In genomic region chr16:33656393-33656792, GRCh38 we compare ENCODE assay signal across 8 cellular contexts.
DNase-seq lines count a peak whose midpoint lies in the region; ATAC-seq and TF ChIP-seq lines count a peak whose summit lies in the region.
"Not testable (repeated sequence)": the region's sequence is repeated elsewhere in the genome, so short reads cannot be mapped to it uniquely, and the experiment has no call there.

No MANE protein-coding gene starts in this region.

- not testable (repeated sequence) for H3K27ac ChIP-seq in HCT116 (ENCODE audit: low read depth, low read length); right cardiac atrium (ENCODE audit: low read length)

- H3K27me3 ChIP-seq in HCT116 (ENCODE audit: insufficient read depth, low read length); right cardiac atrium (ENCODE audit: control insufficient read depth, insufficient read depth): not testable (repeated sequence)

- not testable (repeated sequence) for H3K4me1 ChIP-seq in HCT116 (ENCODE audit: control insufficient read depth in 1 of 2, insufficient read depth in 2 of 2, low read length in 2 of 2); right cardiac atrium (ENCODE audit: control insufficient read depth, insufficient read depth, low read length)

- H2AFZ ChIP-seq in HCT116 (ENCODE audit: low read depth, low read length, poor library complexity, severe bottlenecking), result not testable (repeated sequence)

- not testable (repeated sequence) for H3K9ac ChIP-seq in HCT116 (ENCODE audit: low read length)

- H3K4me3 Mint-ChIP-seq in activated T-cell treated with anti-CD3 and anti-CD28 coated beads, Interleukin-2, amount 50 U/mL, for 72 hours, result not testable (repeated sequence)

- H3K9me3 ChIP-seq in HCT116 (ENCODE audit: control insufficient read depth in 1 of 2, insufficient read depth in 1 of 2, low read depth in 1 of 2, low read length in 2 of 2); right cardiac atrium (ENCODE audit: control insufficient read depth, low read length): not testable (repeated sequence)

- not testable (repeated sequence) for H3K36me3 Mint-ChIP-seq in activated T-cell treated with anti-CD3 and anti-CD28 coated beads, Interleukin-2, amount 50 U/mL, for 72 hours (ENCODE audit: insufficient read depth in 2 of 2)

- H3K27me3 Mint-ChIP-seq in activated T-cell treated with anti-CD3 and anti-CD28 coated beads, Interleukin-2, amount 50 U/mL, for 72 hours (ENCODE audit: low read depth), result not testable (repeated sequence)

- DNase-seq in HCT116 (ENCODE audit: low read depth, low spot score); activated T-cell treated with anti-CD3 and anti-CD28 coated beads, Interleukin-2, amount 50 U/mL, for 72 hours; right cardiac atrium; stimulated activated naive CD8-positive, alpha-beta T cell treated with anti-CD3 and anti-CD28 coated beads, Interleukin-15, Interleukin-2, amounts not matched to agents 100 U/mL and 50 U/mL, for 24 hours: not testable (repeated sequence)

- peak; percentile 56 for ATAC-seq in GM18517 (IDR thresholded peaks at IDR 0.05; ENCODE audit: unreplicated experiment)
- peak; percentile 47 for ATAC-seq in GM19463 (IDR thresholded peaks at IDR 0.05; ENCODE audit: unreplicated experiment)
- peak; percentile 98 for ATAC-seq in HCT116
- ATAC-seq in HG03064 (IDR thresholded peaks at IDR 0.05; ENCODE audit: low read depth, unreplicated experiment), result peak; percentile 61
- peak; percentile 67 for ATAC-seq in HG03521 (IDR thresholded peaks at IDR 0.05; ENCODE audit: unreplicated experiment)
- peak; percentile 52 to 61 for ATAC-seq in activated T-cell treated with anti-CD3 and anti-CD28 coated beads, Interleukin-2, amount 50 U/mL, for 72 hours (replicated peaks in 1 of 2)
- peak; percentile 41 to 54 for ATAC-seq in right cardiac atrium
- ATAC-seq in stimulated activated naive CD8-positive, alpha-beta T cell treated with anti-CD3 and anti-CD28 coated beads, Interleukin-15, Interleukin-2, amounts not matched to agents 100 U/mL and 50 U/mL, for 24 hours, result peak; percentile 40

- not testable (repeated sequence) for H3K9me3 Mint-ChIP-seq in activated T-cell treated with anti-CD3 and anti-CD28 coated beads, Interleukin-2, amount 50 U/mL, for 72 hours

- not testable (repeated sequence) for H3K4me1 Mint-ChIP-seq in activated T-cell treated with anti-CD3 and anti-CD28 coated beads, Interleukin-2, amount 50 U/mL, for 72 hours (ENCODE audit: low read depth)

- intact Hi-C loops in HCT116 (cut with micrococcal nuclease); right cardiac atrium (cut with DNase I): not testable (repeated sequence)

- H3K79me2 ChIP-seq in HCT116 (ENCODE audit: insufficient read depth, low read length), result not testable (repeated sequence)

- POLR2A ChIA-PET in HCT116 (lab: Charles Lee), result not testable (repeated sequence)

- not testable (repeated sequence) for TF ChIP-seq CTCF in HCT116 (IDR thresholded peaks at IDR 0.05 in 2 of 3, conservative IDR thresholded peaks at IDR 0.05 in 1 of 3; ENCODE audit: borderline replicate concordance in 1 of 3, insufficient read depth in 1 of 3, low read depth in 2 of 3, low read length in 2 of 3)

- not testable (repeated sequence) for TF ChIP-seq RAD21 in HCT116 (IDR thresholded peaks at IDR 0.05; ENCODE audit: low read depth)

- H3K4me3 ChIP-seq in HCT116 (replicated peaks in 1 of 2; ENCODE audit: low read depth in 1 of 2, low read length in 2 of 2); right cardiac atrium (ENCODE audit: low read length): not testable (repeated sequence)

- H3K4me2 ChIP-seq in HCT116 (ENCODE audit: low read length), result not testable (repeated sequence)

- WGBS in right cardiac atrium, result no CpG with 5 or more reads among the region's 10 CpGs

- TF ChIP-seq POLR2A in HCT116 (IDR thresholded peaks at IDR 0.05; ENCODE audit: borderline replicate concordance, extremely low read depth, insufficient read depth, insufficient read length), result not testable (repeated sequence)

- CTCF ChIA-PET in HCT116 (lab: Charles Lee), result not testable (repeated sequence)

- not testable (repeated sequence) for H4K20me1 ChIP-seq in HCT116 (ENCODE audit: insufficient read depth)

- RAD21 ChIA-PET in HCT116 (lab: Charles Lee; ENCODE audit: low non-redundant PET in 1 of 2, low total read pairs in 2 of 2, uncharacterized antibody in 2 of 2, unreplicated experiment in 2 of 2), result not testable (repeated sequence)

- H3K27ac Mint-ChIP-seq in activated T-cell treated with anti-CD3 and anti-CD28 coated beads, Interleukin-2, amount 50 U/mL, for 72 hours, result not testable (repeated sequence)

- BruUV-seq in HCT116 (replicated peaks; lab: Mats Ljungman, UMichigan), result not testable (repeated sequence)

- not testable (repeated sequence) for H3K36me3 ChIP-seq in HCT116 (ENCODE audit: control insufficient read depth in 1 of 2, insufficient read depth in 2 of 2, low read length in 2 of 2)

- not testable (repeated sequence) for H3K9me2 ChIP-seq in HCT116 (ENCODE audit: insufficient read depth)

Comparison
In these comparisons a context has a peak if more than half of its experiments do, and no peak if none do; other contexts are left out.
1. ATAC-seq: peak in every context shown above with its lines; median percentile 98 in HCT116; 67 in HG03521; 61 in HG03064; 56 in activated T-cell treated with anti-CD3 and anti-CD28 coated beads, Interleukin-2, amount 50 U/mL, for 72 hours; 56 in GM18517; 48 in right cardiac atrium; 47 in GM19463; 40 in stimulated activated naive CD8-positive, alpha-beta T cell treated with anti-CD3 and anti-CD28 coated beads, Interleukin-15, Interleukin-2, amounts not matched to agents 100 U/mL and 50 U/mL, for 24 hours.